Comparison of ENCODE assay signal across 8 cellular contexts in the genomic region with DNA sequence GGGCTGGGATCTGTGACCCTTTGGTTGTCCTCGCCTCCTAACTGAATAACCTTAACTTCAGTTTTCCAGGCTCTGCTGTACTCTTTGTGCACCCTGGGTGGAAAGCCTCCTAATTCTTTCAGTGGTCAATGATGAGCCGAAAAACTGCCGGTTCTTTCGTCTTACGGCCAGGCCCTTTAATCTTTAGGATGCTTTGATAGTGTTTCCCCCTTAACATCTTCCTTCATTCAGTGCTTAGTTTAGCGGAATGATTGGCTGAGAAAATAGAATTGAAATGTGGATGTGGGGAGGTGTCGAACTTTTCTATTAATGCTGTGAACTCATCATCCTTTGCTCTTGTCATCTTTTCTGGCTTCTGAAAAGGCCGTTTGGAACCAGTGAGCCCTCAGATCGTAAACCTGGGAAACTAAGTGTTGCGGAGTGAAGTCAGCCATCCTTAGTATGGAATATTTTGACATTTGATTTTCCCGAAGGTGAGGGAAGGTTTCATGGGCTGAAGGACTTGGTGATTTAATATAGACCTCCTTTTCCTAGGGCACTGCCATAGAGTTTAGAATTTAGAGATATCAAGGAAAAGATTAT. TPM values are rescaled to one million over a fixed set of nuclear protein-coding genes. Genes with fewer than 3 reads are reported as not detected.
DNase-seq lines count a peak whose midpoint lies in the region; ATAC-seq and TF ChIP-seq lines count a peak whose summit lies in the region.

No MANE protein-coding gene starts in this region.

- peak overlapping the region; percentile 100 for H3K4me3 Mint-ChIP-seq in Caco-2 (ENCODE audit: unreplicated experiment)

- no peak for TF ChIP-seq CTCF in Caco-2 (IDR thresholded peaks at IDR 0.05; ENCODE audit: insufficient read depth in 1 of 2, low read depth in 1 of 2, low read length in 1 of 2, severe bottlenecking in 1 of 2, unreplicated experiment in 1 of 2)

- H3K4me1 ChIP-seq in Caco-2 (no peaks in the 10 kb centered on the region; the same call in none of the 2 replicates), HUES48 (ENCODE audit: control insufficient read depth, insufficient read depth, low read length) (peaks cover 19% of the 10 kb centered on the region)

- H3K9me3 Mint-ChIP-seq in Caco-2 (ENCODE audit: unreplicated experiment) = no peaks in the 10 kb centered on the region

- H3K4me3 ChIP-seq in Caco-2 (ENCODE audit: low read depth, low read length) = peak overlapping the region; percentile 100
- H3K4me3 ChIP-seq in HUES48 (ENCODE audit: low read depth, low read length) = peak overlapping the region; percentile 100

- H3K27ac ChIP-seq in HUES48 (ENCODE audit: low read depth, low read length) = peak overlapping the region; percentile 95
- H3K27ac ChIP-seq in temporal lobe (ENCODE audit: low read depth, low read length) = peak overlapping the region; percentile 18

- peak overlapping the region; percentile 100 for H3K27ac Mint-ChIP-seq in Caco-2 (ENCODE audit: unreplicated experiment)

- H3K27me3 Mint-ChIP-seq in Caco-2 (ENCODE audit: insufficient read depth, unreplicated experiment) = peaks cover 2% of the 10 kb centered on the region

- POLR2A ChIA-PET in Caco-2 (lab: Charles Lee) = interaction anchor here (1.0 kb wide), 1 partner anchor 13 kb away, joined by 4 read pairs; no protein-coding TSS in a partner anchor

- TSS peak; percentile 47 for BruUV-seq in Caco-2 (replicated peaks; lab: Mats Ljungman, UMichigan)

- peaks cover 73% of the 10 kb centered on the region for H3K36me3 Mint-ChIP-seq in Caco-2 (ENCODE audit: insufficient read depth, unreplicated experiment)

- H3K27me3 ChIP-seq in Caco-2 (replicated peaks; ENCODE audit: control insufficient read depth, insufficient read depth, low read length) = no peaks in the 10 kb centered on the region
- H3K27me3 ChIP-seq in HUES48 (ENCODE audit: control insufficient read depth, insufficient read depth, low read length) = no peaks in the 10 kb centered on the region

- no peaks in the 10 kb centered on the region for H3K9me3 ChIP-seq in Caco-2
- H3K9me3 ChIP-seq in HUES48 (ENCODE audit: control insufficient read depth, insufficient read depth, low read length) = no peaks in the 10 kb centered on the region

- peaks cover 7% of the 10 kb centered on the region for H3K4me1 Mint-ChIP-seq in Caco-2 (ENCODE audit: low read depth, unreplicated experiment)

- peak overlapping the region; percentile 99 for H3K9ac ChIP-seq in HUES48 (ENCODE audit: low read depth, low read length)

- H3K36me3 ChIP-seq in Caco-2 (ENCODE audit: control insufficient read depth, insufficient read depth, low read length) = no peaks in the 10 kb centered on the region
- H3K36me3 ChIP-seq in HUES48 (ENCODE audit: control insufficient read depth, insufficient read depth, low read length) = peaks cover 38% of the 10 kb centered on the region

- ATAC-seq in GM18520 (IDR thresholded peaks at IDR 0.05; ENCODE audit: unreplicated experiment) = no peak

- DNase-seq in Caco-2 (no peak), amniotic epithelial cell (ENCODE audit: low read depth) (peak; percentile 4), kidney glomerular epithelial cell (lab: John Stamatoyannopoulos, UW) (peak; percentile 27), NCI-H2227 (lab: John Stamatoyannopoulos, UW; ENCODE audit: unreplicated experiment) (no peak), mucosa of gallbladder (ENCODE audit: low spot score) (no peak)

- intact Hi-C loops in Caco-2 (cut with micrococcal nuclease; ENCODE audit: unreplicated experiment) = no loop called here

- CTCF ChIA-PET in Caco-2 (lab: Charles Lee) = no interaction called here

RNA-seq across cellular contexts. Expression of gene GARS1, which starts 0.9 kb away (rescaled TPM):
- total RNA-seq in Caco-2 (2022) (380 and 394 TPM in 2 replicates), temporal lobe (62.7 TPM), mucosa of gallbladder (51.7 TPM)

Comparison
In these comparisons a context has a peak if more than half of its experiments do, and no peak if none do; other contexts are left out.
1. DNase-seq: peak in amniotic epithelial cell (single experiment) and kidney glomerular epithelial cell (single experiment); none in Caco-2 (0 of 2), NCI-H2227 (single experiment) and mucosa of gallbladder (single experiment).